In genomic region chr20:62926229-62927127, GRCh38 we compare ENCODE assay signal across 8 cellular contexts. TPM values are rescaled to one million over a fixed set of nuclear protein-coding genes. Genes with fewer than 3 reads are reported as not detected.
DNase-seq lines count a peak whose midpoint lies in the region; ATAC-seq and TF ChIP-seq lines count a peak whose summit lies in the region.

Gene DIDO1 (minus strand): TSS chr20:62926505.

- H3K9me3 ChIP-seq in SU-DHL-6 (ENCODE audit: insufficient read depth, low read length) (no peaks in the 10 kb centered on the region), upper lobe of left lung (no peaks in the 10 kb centered on the region)

- peaks cover 15% of the 10 kb centered on the region; the same call in 1 of the 2 replicates for H3F3A ChIP-seq in SU-DHL-6 (ENCODE audit: insufficient read depth)

- no peaks in the 10 kb centered on the region for H3K9me2 ChIP-seq in SU-DHL-6 (replicated peaks; ENCODE audit: insufficient read depth, low read length)

- peak within 1 kb of the TSS; percentile 81 for H3K9ac ChIP-seq in SU-DHL-6 (ENCODE audit: low read length)

- peak; percentile 27 to 89 (median 64) for TF ChIP-seq POLR2A in upper lobe of left lung (IDR thresholded peaks at IDR 0.05)

- H3K79me2 ChIP-seq in SU-DHL-6 (ENCODE audit: insufficient read depth, low read length) = peaks cover 96% of the 10 kb centered on the region

- H3K27ac ChIP-seq in SU-DHL-6 (ENCODE audit: low read depth, low read length) = peak within 1 kb of the TSS; percentile 86
- peak within 1 kb of the TSS; percentile 98 to 99 (median 98) for H3K27ac ChIP-seq in upper lobe of left lung

- H4K20me1 ChIP-seq in SU-DHL-6 (ENCODE audit: low read depth, low read length) = peaks cover 12% of the 10 kb centered on the region

- WGBS in upper lobe of left lung, 2 donors = 5 to 7% methylated on average over 21 to 24 of the region's 92 CpGs

- H3K27me3 ChIP-seq in SU-DHL-6 (ENCODE audit: low read length) (no peaks in the 10 kb centered on the region), upper lobe of left lung (no peaks in the 10 kb centered on the region)

- H2AFZ ChIP-seq in SU-DHL-6 (ENCODE audit: low read depth, low read length, severe bottlenecking) = no peak within 1 kb of the TSS

- ATAC-seq in HG02610 (IDR thresholded peaks at IDR 0.05; ENCODE audit: unreplicated experiment) = peak; percentile 67
- ATAC-seq in upper lobe of left lung (ENCODE audit: low FRiP score in 2 of 2) = peak; percentile 93 to 95

- intact Hi-C loops in cardiac septum (cut with DNase I) = loop anchor here (1.0 kb wide), 1 partner anchor 11 kb away; no protein-coding TSS in a partner anchor
- intact Hi-C loops in posterior cingulate gyrus (cut with DNase I) = loop anchor here (1.0 to 5.0 kb wide), 3 partner anchors 11 to 49 kb away; no protein-coding TSS in a partner anchor

- no peak for TF ChIP-seq EP300 in upper lobe of left lung (IDR thresholded peaks at IDR 0.05)

- DNase-seq in GM12864 (ENCODE audit: low read depth) (peak; percentile 68), NCI-H1092 treated with DMSO at 0.1 percent for 48 hours (lab: John Stamatoyannopoulos, UW) (peak; percentile 88), cardiac septum (ENCODE audit: low spot score) (peak; percentile 97), posterior cingulate gyrus (peak; percentile 78 to 99 (median 88)), upper lobe of left lung (peak; percentile 94 to 98)
- peak; percentile 80 for DNase-seq in activated naive CD8-positive, alpha-beta T cell treated with anti-CD3 and anti-CD28 coated beads, Interleukin-2, amount 50 U/mL, for 16 hours (ENCODE audit: low read depth, low spot score)

- H3K4me2 ChIP-seq in SU-DHL-6 (ENCODE audit: low read depth, low read length, poor library complexity, severe bottlenecking) = peak within 1 kb of the TSS; percentile 88

- H3K36me3 ChIP-seq in SU-DHL-6 (ENCODE audit: low read length) = no peaks in the 10 kb centered on the region
- no peaks in the 10 kb centered on the region for H3K36me3 ChIP-seq in upper lobe of left lung

- peak; percentile 55 for TF ChIP-seq CTCF in GM12864 (IDR thresholded peaks at IDR 0.05; ENCODE audit: low read depth, low read length, missing control alignments)
- peak; percentile 47 for TF ChIP-seq CTCF in SU-DHL-6 (IDR thresholded peaks at IDR 0.05; ENCODE audit: insufficient read depth, low read length, poor library complexity, severe bottlenecking)
- TF ChIP-seq CTCF in upper lobe of left lung (IDR thresholded peaks at IDR 0.05) = peak; percentile 76 to 95 (median 87)

- H3K4me3 ChIP-seq in GM12864 (ENCODE audit: low read depth, low read length) (peak within 1 kb of the TSS; percentile 96), SU-DHL-6 (ENCODE audit: insufficient read depth, low read length, poor library complexity, severe bottlenecking) (peak within 1 kb of the TSS; percentile 81), upper lobe of left lung (peak within 1 kb of the TSS; percentile 67 to 98 (median 82))

- H3K4me1 ChIP-seq in upper lobe of left lung = peaks cover 59 to 71% (median 64%) of the 10 kb centered on the region in 4 donors

RNA-seq across cellular contexts. Expression of gene DIDO1, which starts in this region (rescaled TPM):
- 38.9 TPM for total RNA-seq in cardiac septum
- total RNA-seq in upper lobe of left lung = 100 to 1,000 TPM in 1 of 6 donors, 10 to 100 TPM in 5; 51.6 to 109 (median 58.9) TPM

Comparison
In these comparisons a context has a peak if more than half of its experiments do, and no peak if none do; other contexts are left out.
1. Peak in every context shown above with its lines: DNase-seq, ATAC-seq, H3K4me3 ChIP-seq and H3K27ac ChIP-seq.